In genomic region chr6:39208233-39208720, GRCh38 we compare ENCODE assay signal across 28 cellular contexts. TPM values are rescaled to one million over a fixed set of nuclear protein-coding genes. Genes with fewer than 3 reads are reported as not detected.
DNase-seq lines count a peak whose midpoint lies in the region; ATAC-seq, FAIRE-seq and TF ChIP-seq lines count a peak whose summit lies in the region.
"Had no signal": no experiment of that assay in that cellular context is flagged by ENCODE, and none has a peak within 500 bp of the region (broad histone marks: within the 10 kb centered on the region; RNA-seq: fewer than 3 reads in every experiment).

No MANE protein-coding gene starts in this region.

- H3K9ac ChIP-seq in endodermal cell (ENCODE audit: extremely low read depth, low read length, poor library complexity, severe bottlenecking), result no peak overlapping the region

- peak overlapping the region; percentile 38 for H3K4me3 Mint-ChIP-seq in Calu3 (ENCODE audit: low read depth, unreplicated experiment)
- peak overlapping the region; percentile 13 for H3K4me3 Mint-ChIP-seq in endodermal cell
- no peak overlapping the region for H3K4me3 Mint-ChIP-seq in effector memory CD8-positive, alpha-beta T cell
- H3K4me3 Mint-ChIP-seq: CD14-positive monocyte; central memory CD8-positive, alpha-beta T cell; T-helper 17 cell had no signal

- peak in 2 of 4 donors; percentile 36 to 46 for ATAC-seq in pancreas
- ATAC-seq in GM19328 (IDR thresholded peaks at IDR 0.05; ENCODE audit: unreplicated experiment), result no peak
- ATAC-seq in effector memory CD8-positive, alpha-beta T cell (replicated peaks), result no peak
- ATAC-seq: K562, mucosa of descending colon, right cardiac atrium, T-helper 17 cell had no signal

- H3K9me3 Mint-ChIP-seq in Calu3 (ENCODE audit: low read depth, unreplicated experiment), result no peaks in the 10 kb centered on the region
- no peaks in the 10 kb centered on the region for H3K9me3 Mint-ChIP-seq in endodermal cell
- no peaks in the 10 kb centered on the region for H3K9me3 Mint-ChIP-seq in effector memory CD8-positive, alpha-beta T cell
- H3K9me3 Mint-ChIP-seq: CD14-positive monocyte; central memory CD8-positive, alpha-beta T cell had no signal

- BruUV-seq in Calu3 (replicated peaks; lab: Mats Ljungman, UMichigan), result no TSS peak

- intact Hi-C loops in Calu3 (cut with micrococcal nuclease; ENCODE audit: unreplicated experiment), result no loop called here
- intact Hi-C loops in pancreas (cut with DNase I), result no loop called here

- CTCF ChIA-PET in Calu3 (lab: Charles Lee), result interaction anchor here (0.7 to 3.6 kb wide), 6 partner anchors 11 to 97 kb away, joined by 3 to 22 read pairs (median 4); no protein-coding TSS in a partner anchor

- no peaks in the 10 kb centered on the region for H3K9me3 ChIP-seq in endodermal cell (ENCODE audit: control insufficient read depth, low read length)
- H3K9me3 ChIP-seq in pancreas, result no peaks in the 10 kb centered on the region
- H3K9me3 ChIP-seq: ascending aorta, left ventricle myocardium inferior, mucosa of descending colon had no signal

- H3K4me1 Mint-ChIP-seq in Calu3 (ENCODE audit: low read depth, unreplicated experiment) (peaks cover 95% of the 10 kb centered on the region), endodermal cell (peaks cover 76% of the 10 kb centered on the region)
- H3K4me1 Mint-ChIP-seq in effector memory CD8-positive, alpha-beta T cell (ENCODE audit: low read depth in 2 of 2), result peaks cover 7% of the 10 kb centered on the region in 2 donors
- H3K4me1 Mint-ChIP-seq: central memory CD8-positive, alpha-beta T cell had no signal

- peak; percentile 66 for DNase-seq in Calu3
- DNase-seq in NCI-H524 (lab: John Stamatoyannopoulos, UW), result peak; percentile 85 to 92
- no peak for DNase-seq in endodermal cell
- peak in 2 of 6 donors; percentile 39 to 55 for DNase-seq in pancreas
- DNase-seq in NCI-H748 (lab: John Stamatoyannopoulos, UW; ENCODE audit: unreplicated experiment), result no peak
- no peak for DNase-seq in effector memory CD8-positive, alpha-beta T cell
- DNase-seq in GM03348 (ENCODE audit: low spot score), result no peak
- DNase-seq: activated naive CD4-positive, alpha-beta T cell; effector memory CD4-positive, alpha-beta T cell; H7; left ventricle myocardium inferior; mucosa of descending colon; NCI-H1930; NCI-H2227 treated with DMSO at 0.1 percent for 48 hours; NK-92 treated with Interleukin-12 subunit alpha and Interleukin-12 subunit beta, amount 100 ng/mL, for 24 hours; occipital lobe; right cardiac atrium; stimulated activated CD4-positive, alpha-beta T cell treated with anti-CD3 and anti-CD28 coated beads, Interleukin-15, amount 100 ng/mL, for 24 hours; T-helper 17 cell had no signal

- peaks cover 10% of the 10 kb centered on the region for H3K36me3 ChIP-seq in endodermal cell (ENCODE audit: control insufficient read depth, insufficient read depth, low read length)
- no peaks in the 10 kb centered on the region for H3K36me3 ChIP-seq in pancreas
- H3K36me3 ChIP-seq: ascending aorta, left ventricle myocardium inferior had no signal

- FAIRE-seq in pancreas (lab: Jason Lieb, UNC), result no peak
- FAIRE-seq: G401.6, K562, RCC 7860 had no signal

- no peaks in the 10 kb centered on the region for H3K27me3 Mint-ChIP-seq in Calu3 (ENCODE audit: unreplicated experiment)
- H3K27me3 Mint-ChIP-seq in endodermal cell (ENCODE audit: insufficient read depth), result no peaks in the 10 kb centered on the region
- no peaks in the 10 kb centered on the region for H3K27me3 Mint-ChIP-seq in effector memory CD8-positive, alpha-beta T cell
- H3K27me3 Mint-ChIP-seq: central memory CD8-positive, alpha-beta T cell had no signal

- H3K4me1 ChIP-seq in endodermal cell (ENCODE audit: control insufficient read depth, insufficient read depth, low read length) (peaks cover 23% of the 10 kb centered on the region), pancreas (peaks cover 48 to 80% (median 61%) of the 10 kb centered on the region in 3 donors)
- H3K4me1 ChIP-seq: ascending aorta, left ventricle myocardium inferior had no signal

- no peak for TF ChIP-seq CTCF in Calu3 (IDR thresholded peaks at IDR 0.05; ENCODE audit: unreplicated experiment)
- no peak for TF ChIP-seq CTCF in endodermal cell (conservative IDR thresholded peaks at IDR 0.05)
- no peak for TF ChIP-seq CTCF in pancreas (IDR thresholded peaks at IDR 0.05)

- H3K36me3 Mint-ChIP-seq in Calu3 (ENCODE audit: insufficient read depth, unreplicated experiment), result peaks cover 84% of the 10 kb centered on the region
- H3K36me3 Mint-ChIP-seq in endodermal cell (ENCODE audit: low read depth), result peaks cover 19% of the 10 kb centered on the region
- H3K36me3 Mint-ChIP-seq in effector memory CD8-positive, alpha-beta T cell (ENCODE audit: insufficient read depth), result peaks cover 5% of the 10 kb centered on the region

- peak overlapping the region; percentile 57 for H3K27ac Mint-ChIP-seq in Calu3 (ENCODE audit: unreplicated experiment)
- peak overlapping the region; percentile 77 for H3K27ac Mint-ChIP-seq in endodermal cell
- H3K27ac Mint-ChIP-seq in effector memory CD8-positive, alpha-beta T cell, result no peak overlapping the region
- H3K27ac Mint-ChIP-seq: T-helper 17 cell had no signal

- H3K27ac ChIP-seq in endodermal cell (ENCODE audit: low read depth, low read length), result no peak overlapping the region
- peak overlapping the region; percentile 42 to 76 (median 58) for H3K27ac ChIP-seq in pancreas
- H3K27ac ChIP-seq: ascending aorta, left ventricle myocardium inferior had no signal

- no peaks in the 10 kb centered on the region for H3K27me3 ChIP-seq in endodermal cell (ENCODE audit: control insufficient read depth, insufficient read depth, low read length, poor library complexity, severe bottlenecking)
- no peaks in the 10 kb centered on the region for H3K27me3 ChIP-seq in pancreas
- H3K27me3 ChIP-seq: ascending aorta had no signal

- H3K4me3 ChIP-seq in endodermal cell (ENCODE audit: low read length) (no peak overlapping the region), pancreas (no peak overlapping the region)
- H3K4me3 ChIP-seq: ascending aorta, K562, left ventricle myocardium inferior, mucosa of descending colon had no signal

- 76 to 96% methylated on average over 6 of the region's 6 CpGs for WGBS in endodermal cell (ENCODE audit: insufficient coverage in 1 of 2, insufficient read length in 1 of 2), 2 experiments
- 24 to 28% methylated on average over 6 of the region's 6 CpGs for WGBS in pancreas, 2 donors

RNA-seq across cellular contexts. Expression of gene KCNK5, which starts 21.0 kb away (rescaled TPM):
- total RNA-seq in Calu3 (2022) (62.4 and 77.5 TPM in 2 replicates), endodermal cell (10 to 100 TPM; 29.8 to 32.2 TPM), pancreas (10 to 100 TPM; 10.8 to 32.4 (median 18.7) TPM)
- polyA plus RNA-seq in endodermal cell (2013, experiment 1 of 2), result 11.1 TPM
- polyA plus RNA-seq in endodermal cell (2013, experiment 2 of 2), result 11.0 TPM
- polyA plus RNA-seq in pancreas, result 10 to 100 TPM; 20.5 to 30.8 TPM
- total RNA-seq: glomerular endothelial cell had no signal
- polyA plus RNA-seq: AG04450, CD14-positive monocyte had no signal

Comparison
In these comparisons a context has a peak if more than half of its experiments do, and no peak if none do; other contexts are left out.
1. DNase-seq: peak in Calu3 (single experiment) and NCI-H524 (2 of 2); none in endodermal cell (single experiment), NCI-H748 (single experiment), effector memory CD8-positive, alpha-beta T cell (0 of 3) and GM03348 (single experiment).
2. H3K27ac Mint-ChIP-seq: peak in Calu3 (single experiment) and endodermal cell (single experiment); none in effector memory CD8-positive, alpha-beta T cell (0 of 2).
3. H3K4me3 Mint-ChIP-seq: peak in Calu3 (single experiment) and endodermal cell (single experiment); none in effector memory CD8-positive, alpha-beta T cell (0 of 2).